In the genomic region with DNA sequence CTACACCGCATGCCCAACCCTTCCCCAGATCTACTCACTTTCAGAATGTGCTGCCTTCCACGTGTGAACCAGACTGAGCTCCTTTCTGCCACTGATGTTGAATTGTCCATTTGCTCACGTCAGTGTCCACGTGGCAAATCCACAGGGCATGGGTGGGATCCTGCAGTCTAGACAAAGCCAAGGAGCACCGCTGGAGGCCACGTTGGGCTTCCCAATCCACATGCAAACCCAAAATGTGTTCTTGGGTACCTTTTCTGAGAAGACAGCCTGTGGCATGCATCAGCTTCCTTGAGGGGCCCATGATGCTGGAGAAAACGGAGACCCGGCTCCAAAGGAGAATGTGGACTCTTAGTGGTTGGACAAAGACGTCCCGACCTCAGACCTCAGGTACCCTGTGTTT, we compare ENCODE assay signal across 1 cellular context.
TF ChIP-seq lines count a peak whose summit lies in the region.

No MANE protein-coding gene starts in this region.

TF ChIP-seq in IMR-90, 13 proteins besides CTCF, POLR2A, EP300 and RAD21 (continued from another document):
- TF ChIP-seq, protein P1, sequence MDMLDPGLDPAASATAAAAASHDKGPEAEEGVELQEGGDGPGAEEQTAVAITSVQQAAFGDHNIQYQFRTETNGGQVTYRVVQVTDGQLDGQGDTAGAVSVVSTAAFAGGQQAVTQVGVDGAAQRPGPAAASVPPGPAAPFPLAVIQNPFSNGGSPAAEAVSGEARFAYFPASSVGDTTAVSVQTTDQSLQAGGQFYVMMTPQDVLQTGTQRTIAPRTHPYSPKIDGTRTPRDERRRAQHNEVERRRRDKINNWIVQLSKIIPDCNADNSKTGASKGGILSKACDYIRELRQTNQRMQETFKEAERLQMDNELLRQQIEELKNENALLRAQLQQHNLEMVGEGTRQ (IDR thresholded peaks at IDR 0.05; ENCODE audit: low read depth, low read length) = no peak
- TF ChIP-seq BHLHE40 (IDR thresholded peaks at IDR 0.05; ENCODE audit: low read depth, low read length) (no peak), CEBPB (IDR thresholded peaks at IDR 0.05; ENCODE audit: low read depth, low read length) (no peak), SMC3 (IDR thresholded peaks at IDR 0.05; ENCODE audit: low read depth, low read length) (no peak), MXI1 (IDR thresholded peaks at IDR 0.05; ENCODE audit: borderline replicate concordance, low read depth, low read length) (no peak), MAZ (IDR thresholded peaks at IDR 0.05; ENCODE audit: borderline replicate concordance, low read depth, low read length) (no peak), CHD1 (IDR thresholded peaks at IDR 0.05; ENCODE audit: low read depth, low read length) (no peak), FOS (IDR thresholded peaks at IDR 0.05; ENCODE audit: low read depth, low read length) (no peak)
